27 cellular contexts compared by ENCODE assay signal in the genomic region with DNA sequence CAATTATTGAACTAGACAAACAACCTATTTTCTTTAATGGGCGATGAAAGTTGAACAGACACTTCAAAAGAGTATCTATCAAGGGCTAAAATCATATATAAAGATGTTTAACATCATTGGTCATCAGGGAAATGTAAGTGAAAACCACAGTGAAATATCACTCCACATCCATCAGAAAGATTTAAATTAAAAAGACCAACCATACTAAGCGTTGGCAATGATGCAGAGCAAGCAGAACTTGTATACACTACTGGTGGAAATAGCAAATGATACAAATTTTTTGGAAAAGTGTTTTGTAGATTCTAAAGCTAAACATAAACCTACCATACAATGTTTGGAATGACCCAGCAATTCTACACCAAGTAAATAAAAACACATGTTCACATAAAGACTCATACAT.
"Had no signal": no experiment of that assay in that cellular context is flagged by ENCODE, and none has a peak within 500 bp of the region (broad histone marks: within the 10 kb centered on the region; RNA-seq: fewer than 3 reads in every experiment).

No MANE protein-coding gene starts in this region.

- DNase-seq: stimulated activated CD4-positive, alpha-beta T cell treated with anti-CD3 and anti-CD28 coated beads, Interleukin-2, amount 100 ng/mL, for 48 hours; stimulated activated CD4-positive, alpha-beta T cell treated with anti-CD3 and anti-CD28 coated beads, Interleukin-4, amount 100 ng/mL, for 1 hour; stimulated activated CD4-positive, alpha-beta T cell treated with anti-CD3 and anti-CD28 coated beads, Interleukin-4, amount 100 ng/mL, for 24 hours; stimulated activated CD4-positive, alpha-beta T cell treated with anti-CD3 and anti-CD28 coated beads, Interleukin-4, amount 100 ng/mL, for 4 hours; stimulated activated CD8-positive, alpha-beta memory T cell treated with anti-CD3 and anti-CD28 coated beads, Interleukin-4, amount 100 ng/mL, for 48 hours; stimulated activated naive B cell treated with anti-CD40 and anti-IgM and Interleukin-4, amounts not matched to agents 10 μg/mL and 1 μg/mL and 100 μg/mL, for 72 hours; stimulated activated naive CD4-positive, alpha-beta T cell; stimulated activated naive CD4-positive, alpha-beta T cell treated with Interleukin-2 at 50 U/mL for 16 hours; stimulated activated naive CD8-positive, alpha-beta T cell treated with anti-CD3 and anti-CD28 coated beads, Interleukin-15, amount 100 ng/mL, for 72 hours; stimulated activated naive CD8-positive, alpha-beta T cell treated with anti-CD3 and anti-CD28 coated beads, Interleukin-15, Interleukin-2, amounts not matched to agents 100 U/mL and 50 U/mL, for 24 hours; stomach; substantia nigra; testis; thyroid gland; tibial artery; transverse colon; trophoblast cell; upper lobe of left lung; upper lobe of right lung; uterus had no signal

- H3K4me3 ChIP-seq: stomach, suprapubic skin, testis, thoracic aorta, thyroid gland, tibial artery, tibial nerve, transverse colon, upper lobe of left lung, upper lobe of right lung, uterus, vagina had no signal

- H3K27me3 ChIP-seq: stomach, suprapubic skin, testis, thyroid gland, tibial artery, tibial nerve, transverse colon, upper lobe of left lung, upper lobe of right lung, uterus, vagina had no signal

- FAIRE-seq: urothelium cell line had no signal

- H3K27ac ChIP-seq: stomach, suprapubic skin, testis, thoracic aorta, thyroid gland, tibial artery, tibial nerve, transverse colon, upper lobe of left lung, upper lobe of right lung, uterus, vagina had no signal

- ATAC-seq: stimulated activated effector memory CD8-positive, alpha-beta T cell treated with anti-CD3 and anti-CD28 coated beads, Interleukin-12 subunit alpha, Interleukin-12 subunit beta, amount 100 ng/mL, for 72 hours; stimulated activated memory B cell treated with anti-CD40 and anti-IgM and Interleukin-4, amounts not matched to agents 10 μg/mL and 1 μg/mL and 100 μg/mL, for 72 hours; stimulated activated naive B cell treated with anti-CD40 and anti-IgM and Interleukin-4, amounts not matched to agents 10 μg/mL and 1 μg/mL and 100 μg/mL, for 72 hours; stimulated activated naive CD8-positive, alpha-beta T cell treated with anti-CD3 and anti-CD28 coated beads, Interleukin-15, amount 100 ng/mL, for 72 hours; stimulated activated naive CD8-positive, alpha-beta T cell treated with anti-CD3 and anti-CD28 coated beads, Interleukin-15, Interleukin-2, amounts not matched to agents 100 U/mL and 50 U/mL, for 24 hours; upper lobe of right lung had no signal

- H3K36me3 ChIP-seq: stomach, suprapubic skin, thoracic aorta, thyroid gland, tibial artery, tibial nerve, transverse colon, upper lobe of left lung, upper lobe of right lung, uterus, vagina had no signal

- H3K4me1 ChIP-seq: testis, thyroid gland, uterus had no signal

- H3K9me3 ChIP-seq: suprapubic skin, testis, thyroid gland, uterus, vagina had no signal
